Comparison of ENCODE assay signal across 1 cellular context in the genomic region with DNA sequence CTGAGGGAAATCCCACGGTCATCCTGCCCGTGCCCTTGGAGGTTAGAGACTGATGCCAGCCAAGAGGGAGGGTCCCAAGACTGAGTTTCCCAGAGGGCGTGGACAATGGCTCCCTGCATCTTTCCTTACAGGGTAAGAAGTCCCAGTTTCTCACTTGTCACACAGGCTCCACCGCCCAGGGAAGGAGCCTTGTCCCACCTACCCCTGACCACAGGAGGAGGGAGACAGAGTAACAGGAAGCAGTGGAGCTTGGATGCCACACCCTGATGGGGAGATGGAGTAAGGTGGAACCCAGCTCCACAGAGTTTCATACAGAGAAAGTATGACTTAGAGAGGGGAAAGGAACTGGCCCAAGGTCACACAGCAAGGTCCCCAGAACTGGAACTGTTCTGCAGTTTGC.
TF ChIP-seq lines count a peak whose summit lies in the region.

No MANE protein-coding gene starts in this region.

TF ChIP-seq in HepG2, 621 proteins besides CTCF, POLR2A, EP300 and RAD21:
- TF ChIP-seq ATF4 (CRISPR knock-in tag; IDR thresholded peaks at IDR 0.05) = no peak
